Comparison of ENCODE assay signal across 8 cellular contexts in genomic region chr17:36602924-36603384, GRCh38. TPM values are rescaled to one million over a fixed set of nuclear protein-coding genes. Genes with fewer than 3 reads are reported as not detected.
A peak's percentile ranks its signal among the peaks of the same experiment; 100 is the strongest.
DNase-seq lines count a peak whose midpoint lies in the region; ATAC-seq and TF ChIP-seq lines count a peak whose summit lies in the region.

No MANE protein-coding gene starts in this region.

- no peaks in the 10 kb centered on the region for H3F3A ChIP-seq in neural cell (ENCODE audit: insufficient read depth, low read length, poor library complexity, severe bottlenecking)

- H3K9ac ChIP-seq in HUES64 (ENCODE audit: low read depth, low read length) (peak overlapping the region; percentile 77), neural cell (ENCODE audit: low read length) (no peak overlapping the region)

- H3K27ac ChIP-seq in HUES64 (ENCODE audit: low read depth, low read length) (no peak overlapping the region), neural cell (ENCODE audit: low read length) (no peak overlapping the region)

- TF ChIP-seq CTCF in fibroblast of mammary gland (conservative IDR thresholded peaks at IDR 0.05; ENCODE audit: control insufficient read depth, insufficient read depth, low read depth, low read length) (peak; percentile 84), neural cell (IDR thresholded peaks at IDR 0.05; ENCODE audit: poor library complexity, severe bottlenecking) (peak; percentile 76)

- TF ChIP-seq RAD21 in neural cell (conservative IDR thresholded peaks at IDR 0.05): peak; percentile 77

- no peak overlapping the region for H2AFZ ChIP-seq in neural cell (ENCODE audit: low read depth, low read length)

- no peaks in the 10 kb centered on the region; the same call in 1 of the 2 replicates for H3K27me3 ChIP-seq in HUES64 (ENCODE audit: insufficient read depth, low read length)
- H3K27me3 ChIP-seq in neural cell (ENCODE audit: insufficient read depth, low read depth, low read length): no peaks in the 10 kb centered on the region

- H3K4me3 ChIP-seq in HUES64 (ENCODE audit: low read length) (peak overlapping the region; percentile 70), fibroblast of mammary gland (ENCODE audit: control insufficient read depth, low read depth, low read length) (peak overlapping the region; percentile 86), neural cell (ENCODE audit: low read length) (peak overlapping the region; percentile 85)

- H3K36me3 ChIP-seq in HUES64 (ENCODE audit: insufficient read depth, low read length) (peaks cover 20% of the 10 kb centered on the region), neural cell (ENCODE audit: insufficient read depth, low read length) (no peaks in the 10 kb centered on the region)

- H3K9me3 ChIP-seq in HUES64 (ENCODE audit: insufficient read depth, low read depth, low read length): no peaks in the 10 kb centered on the region
- H3K9me3 ChIP-seq in neural cell (ENCODE audit: low read length): no peaks in the 10 kb centered on the region

- H3K4me1 ChIP-seq in HUES64 (ENCODE audit: insufficient read depth, low read length): peaks cover 17% of the 10 kb centered on the region

- no peak for TF ChIP-seq EP300 in neural cell (conservative IDR thresholded peaks at IDR 0.05; ENCODE audit: poor library complexity, severe bottlenecking)

- H4K20me1 ChIP-seq in neural cell (ENCODE audit: insufficient read depth): no peaks in the 10 kb centered on the region

- ATAC-seq in HG03439 (IDR thresholded peaks at IDR 0.05; ENCODE audit: unreplicated experiment): no peak

- peak overlapping the region; percentile 74 for H3K4me2 ChIP-seq in neural cell (ENCODE audit: low read length)

- no peaks in the 10 kb centered on the region for H3K79me2 ChIP-seq in neural cell (replicated peaks; ENCODE audit: insufficient read depth, low read length)

- WGBS in HUES64: 1% methylated on average over 5 of the region's 5 CpGs

- no peaks in the 10 kb centered on the region for H3K9me2 ChIP-seq in neural cell (ENCODE audit: insufficient read depth, low read length)

- peak; percentile 44 for DNase-seq in COLO668 (lab: John Stamatoyannopoulos, UW; ENCODE audit: unreplicated experiment)
- peak; percentile 36 for DNase-seq in OCI-M2 (lab: John Stamatoyannopoulos, UW; ENCODE audit: unreplicated experiment)
- DNase-seq in activated T-cell treated with anti-CD3 and anti-CD28 coated beads, Interleukin-2, amount 50 U/mL, for 48 hours: peak; percentile 81 to 83
- peak; percentile 71 for DNase-seq in fibroblast of mammary gland (ENCODE audit: low read depth)
- DNase-seq in stromal cell of bone marrow (ENCODE audit: low read depth): peak; percentile 28

TF ChIP-seq in neural cell, 6 proteins besides CTCF, POLR2A, EP300 and RAD21:
- TF ChIP-seq POLR2AphosphoS5 (IDR thresholded peaks at IDR 0.05): no peak
- peak; percentile 77 for TF ChIP-seq SMC3 (conservative IDR thresholded peaks at IDR 0.05; ENCODE audit: poor library complexity)

RNA-seq across cellular contexts. Expression of gene MRM1, which starts 1.6 kb away (rescaled TPM):
- polyA plus RNA-seq in HUES64 (2013, experiment 1 of 2): 5.0 TPM
- 4.5 TPM for polyA plus RNA-seq in HUES64 (2013, experiment 2 of 2)
- 1.8 and 4.0 TPM in 2 replicates for polyA plus RNA-seq in neural cell
- 2.7 and 3.2 TPM in 2 replicates for polyA minus RNA-seq in neural cell

RNA-seq across cellular contexts. Expression of gene DHRS11, which starts 11.3 kb away (rescaled TPM):
- polyA plus RNA-seq in HUES64 (2013, experiment 1 of 2): 17.2 TPM
- 19.1 TPM for polyA plus RNA-seq in HUES64 (2013, experiment 2 of 2)
- polyA plus RNA-seq in neural cell: 13.4 and 18.6 TPM in 2 replicates
- polyA minus RNA-seq in neural cell: 11.7 and 16.9 TPM in 2 replicates

RNA-seq across cellular contexts. Expression of gene GGNBP2, which starts 58.2 kb away (rescaled TPM):
- 37.2 TPM for polyA plus RNA-seq in HUES64 (2013, experiment 1 of 2)
- polyA plus RNA-seq in HUES64 (2013, experiment 2 of 2): 40.0 TPM
- 99.3 and 112 TPM in 2 replicates for polyA plus RNA-seq in neural cell
- polyA minus RNA-seq in neural cell: 92.7 and 97.4 TPM in 2 replicates

Comparison
In these comparisons a context has a peak if more than half of its experiments do, and no peak if none do; other contexts are left out.
1. DNase-seq: peak in every context shown above with its lines; median percentile 82 in activated T-cell treated with anti-CD3 and anti-CD28 coated beads, Interleukin-2, amount 50 U/mL, for 48 hours; 71 in fibroblast of mammary gland; 44 in COLO668; 36 in OCI-M2; 28 in stromal cell of bone marrow.